Comparison of ENCODE assay signal across 21 cellular contexts in genomic region chr17:17231621-17232302, GRCh38. TPM values are rescaled to one million over a fixed set of nuclear protein-coding genes. Genes with fewer than 3 reads are reported as not detected.
A peak's percentile ranks its signal among the peaks of the same experiment; 100 is the strongest.
DNase-seq lines count a peak whose midpoint lies in the region; ATAC-seq, FAIRE-seq and TF ChIP-seq lines count a peak whose summit lies in the region.
"Had no signal": no experiment of that assay in that cellular context is flagged by ENCODE, and none has a peak within 500 bp of the region (broad histone marks: within the 10 kb centered on the region; RNA-seq: fewer than 3 reads in every experiment).

No MANE protein-coding gene starts in this region.

- H3K4me1 ChIP-seq in kidney (ENCODE audit: control insufficient read depth in 1 of 2, insufficient read depth in 1 of 2, low read depth in 1 of 2, low read length in 2 of 2) (peaks cover 0 to 11% of the 10 kb centered on the region in 2 donors), psoas muscle (peaks cover 49% of the 10 kb centered on the region)

- H3K9me3 ChIP-seq in kidney (ENCODE audit: control insufficient read depth in 1 of 2, low read length in 2 of 2) (no peaks in the 10 kb centered on the region), psoas muscle (no peaks in the 10 kb centered on the region)
- H3K9me3 ChIP-seq: lower lobe of right lung, neutrophil, SK-N-SH, uterus had no signal

- intact Hi-C loops in kidney (cut with DNase I) (no loop called here), psoas muscle (cut with DNase I) (no loop called here)

- no peak for FAIRE-seq in kidney (lab: Jason Lieb, UNC)
- FAIRE-seq: endothelial cell of umbilical vein had no signal

- H3K4me3 ChIP-seq in kidney (ENCODE audit: low read length in 2 of 2) (no peak overlapping the region), psoas muscle (no peak overlapping the region)
- H3K4me3 ChIP-seq: lower lobe of right lung, uterus had no signal

- TF ChIP-seq CTCF in kidney (IDR thresholded peaks at IDR 0.05; ENCODE audit: borderline replicate concordance, extremely low read depth, insufficient read depth), result no peak
- TF ChIP-seq CTCF in psoas muscle (IDR thresholded peaks at IDR 0.05), result no peak

- 54 to 67% (median 60%) methylated on average over 16 of the region's 16 CpGs for WGBS in psoas muscle, 3 donors

- DNase-seq in G401 (ENCODE audit: low spot score) (peak; percentile 66), NCI-H1694 (lab: John Stamatoyannopoulos, UW) (peak; percentile 13), kidney (peak; percentile 47), psoas muscle (no peak), NCI-H2081 treated with DMSO at 0.1 percent for 48 hours (lab: John Stamatoyannopoulos, UW) (no peak), ACHN (no peak)
- DNase-seq: activated CD4-positive, alpha-beta T cell treated with anti-CD3 and anti-CD28 coated beads for 48 hours; CD4-positive, CD25-positive, alpha-beta regulatory T cell; DMS 273 treated with DMSO at 0.1 percent for 48 hours; immature natural killer cell; lower lobe of right lung; NCI-H1092 treated with DMSO at 0.1 percent for 48 hours; NCI-H2107; NCI-H510A; RPMI8226; SK-N-SH; T-helper 2 cell; uterus had no signal

- in situ Hi-C loops in G401 (cut with HindIII; ENCODE audit: low sequenced_read_pairs) (no loop called here), ACHN (cut with HindIII; ENCODE audit: low pct_ligation_motif_present, low pct_unique_long_range_greater_than_20kb, low sequenced_read_pairs) (no loop called here)

- no peaks in the 10 kb centered on the region for H3K27me3 ChIP-seq in psoas muscle (ENCODE audit: insufficient read depth in 3 of 3, low read length in 2 of 3)
- H3K27me3 ChIP-seq: neutrophil, uterus had no signal

- H3K36me3 ChIP-seq in kidney (ENCODE audit: control insufficient read depth in 1 of 2, insufficient read depth in 2 of 2, low read length in 2 of 2) (peaks cover 25 to 34% of the 10 kb centered on the region in 2 donors), psoas muscle (ENCODE audit: insufficient read depth in 1 of 2, low read depth in 1 of 2) (peaks cover 3 to 62% of the 10 kb centered on the region in 2 donors)
- H3K36me3 ChIP-seq: uterus had no signal

- ATAC-seq in psoas muscle (no peak), GM18873 (IDR thresholded peaks at IDR 0.05; ENCODE audit: low FRiP score, unreplicated experiment) (no peak)
- ATAC-seq: lower lobe of right lung had no signal

- H3K9ac ChIP-seq in kidney (ENCODE audit: low read length in 2 of 2), result no peak overlapping the region
- H3K9ac ChIP-seq: SK-N-SH had no signal

- H3K27ac ChIP-seq in kidney (ENCODE audit: low read depth in 2 of 2, low read length in 2 of 2) (no peak overlapping the region), psoas muscle (peak overlapping the region; percentile 36)
- H3K27ac ChIP-seq: lower lobe of right lung, neutrophil, uterus had no signal

RNA-seq across cellular contexts. Expression of gene FLCN, which starts 5.2 kb away (rescaled TPM):
- total RNA-seq in G401 (2014; rRNA removed; shearing (Covaris generic)), result 66.2 and 75.3 TPM in 2 replicates
- total RNA-seq in kidney (44.4 TPM), psoas muscle (10 to 100 TPM; 38.7 to 79.4 (median 52.6) TPM)
- polyA plus RNA-seq in kidney (ENCODE audit: insufficient read depth, low read depth, low replicate concordance) (14.2 TPM), psoas muscle (100 to 1,000 TPM in 1 of 3 donors, 10 to 100 TPM in 2; 42.0 to 106 (median 86.8) TPM)

RNA-seq across cellular contexts. Expression of gene PLD6, which starts 25.6 kb away (rescaled TPM):
- 12.4 and 16.2 TPM in 2 replicates for total RNA-seq in G401 (2014; rRNA removed; shearing (Covaris generic))
- total RNA-seq in kidney, result 3.7 TPM
- polyA plus RNA-seq in kidney (ENCODE audit: insufficient read depth, low read depth, low replicate concordance), result 2.9 TPM
- 1 to 10 TPM in 3 of 4 donors, under 1 TPM in 1; 0.84 to 5.4 (median 2.7) TPM for total RNA-seq in psoas muscle
- polyA plus RNA-seq in psoas muscle, result 1 to 10 TPM; 1.3 to 2.5 (median 2.5) TPM

RNA-seq across cellular contexts. Expression of gene COPS3, which starts 49.3 kb away (rescaled TPM):
- 162 and 165 TPM in 2 replicates for total RNA-seq in G401 (2014; rRNA removed; shearing (Covaris generic))
- total RNA-seq in kidney (48.1 TPM), psoas muscle (100 to 1,000 TPM in 3 of 4 donors, 10 to 100 TPM in 1; 99.8 to 154 (median 131) TPM)
- polyA plus RNA-seq in kidney (ENCODE audit: insufficient read depth, low read depth, low replicate concordance) (46.9 TPM), psoas muscle (100 to 1,000 TPM; 111 to 164 (median 140) TPM)

Comparison
In these comparisons a context has a peak if more than half of its experiments do, and no peak if none do; other contexts are left out.
1. DNase-seq: peak in G401 (single experiment), NCI-H1694 (single experiment) and kidney (single experiment); none in psoas muscle (0 of 2), NCI-H2081 treated with DMSO at 0.1 percent for 48 hours (single experiment) and ACHN (single experiment).